ENCODE assay signal across 26 cellular contexts in the genomic region with DNA sequence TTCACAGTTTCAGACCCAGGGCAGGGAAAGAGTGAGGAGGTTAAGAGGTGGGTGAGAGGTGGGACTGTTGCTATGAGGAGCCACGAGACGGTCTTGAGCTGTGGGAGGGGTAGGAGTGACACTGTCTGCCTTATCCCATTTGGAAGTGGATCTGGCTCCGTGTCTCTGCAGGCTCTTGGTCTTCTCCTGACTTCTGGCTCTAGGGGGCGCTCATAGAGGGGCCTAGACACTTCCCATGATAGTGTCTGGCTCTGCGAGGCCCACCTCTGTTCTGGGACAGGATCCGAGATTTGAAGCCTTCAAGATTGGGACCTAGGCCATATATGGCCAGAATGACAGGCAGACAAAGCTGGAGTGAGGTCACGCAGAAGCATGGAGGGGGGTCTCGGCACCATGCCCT.
DNase-seq lines count a peak whose midpoint lies in the region; FAIRE-seq and TF ChIP-seq lines count a peak whose summit lies in the region.
"Had no signal": no experiment of that assay in that cellular context is flagged by ENCODE, and none has a peak within 500 bp of the region (broad histone marks: within the 10 kb centered on the region; RNA-seq: fewer than 3 reads in every experiment).

No MANE protein-coding gene starts in this region.

- no peak for FAIRE-seq in D721Med (lab: Jason Lieb, UNC)
- FAIRE-seq: astrocyte, pancreas had no signal

- H3K4me3 Mint-ChIP-seq in glutamatergic neuron (ENCODE audit: unreplicated experiment), result no peak overlapping the region
- H3K4me3 Mint-ChIP-seq in activated CD4-positive, alpha-beta memory T cell treated with anti-CD3 and anti-CD28 coated beads, Interleukin-2, amount 10 ng/mL, durations not matched to agents 7 days and 5 days, result no peak overlapping the region
- H3K4me3 Mint-ChIP-seq in CD4-positive, alpha-beta memory T cell, result no peak overlapping the region
- H3K4me3 Mint-ChIP-seq: activated CD8-positive, alpha-beta T cell treated with anti-CD3 and anti-CD28 coated beads, Interleukin-2, amount 10 ng/mL, durations not matched to agents 7 days and 5 days; CD8-positive, alpha-beta memory T cell; natural killer cell; stimulated activated effector memory CD8-positive, alpha-beta T cell treated with anti-CD3 and anti-CD28 coated beads, Interleukin-12 subunit alpha, Interleukin-12 subunit beta, amount 100 ng/mL, for 72 hours; T-helper 2 cell treated with Interferon-gamma antibody and Interleukin-4, amounts not matched to agents 5 μg/mL and 100 μg/mL, for 36 hours had no signal

- no peak overlapping the region for H3K4me3 ChIP-seq in OCI-LY1 (ENCODE audit: low read depth, low read length, poor library complexity, severe bottlenecking)
- H3K4me3 ChIP-seq in CD4-positive, alpha-beta memory T cell (ENCODE audit: low read length in 2 of 2), result no peak overlapping the region
- H3K4me3 ChIP-seq: gastroesophageal sphincter, pancreas, thoracic aorta had no signal

- H4K20me1 ChIP-seq in OCI-LY1 (ENCODE audit: insufficient read depth, low read length), result no peaks in the 10 kb centered on the region

- H3K9me3 Mint-ChIP-seq in glutamatergic neuron (ENCODE audit: unreplicated experiment), result peaks cover 8% of the 10 kb centered on the region
- H3K9me3 Mint-ChIP-seq in activated CD4-positive, alpha-beta memory T cell treated with anti-CD3 and anti-CD28 coated beads, Interleukin-2, amount 10 ng/mL, durations not matched to agents 7 days and 5 days, result peaks cover 4% of the 10 kb centered on the region
- peaks cover 4 to 23% (median 13%) of the 10 kb centered on the region in 8 donors for H3K9me3 Mint-ChIP-seq in CD4-positive, alpha-beta memory T cell

- peaks cover 6% of the 10 kb centered on the region; the same call in 1 of the 2 replicates for H3K9me3 ChIP-seq in OCI-LY1 (ENCODE audit: low read length)
- H3K9me3 ChIP-seq in CD4-positive, alpha-beta memory T cell (ENCODE audit: control insufficient read depth in 1 of 2, low read length in 2 of 2), result no peaks in the 10 kb centered on the region
- H3K9me3 ChIP-seq: pancreas had no signal

- H3K79me2 ChIP-seq in OCI-LY1 (ENCODE audit: insufficient read depth, low read length), result no peaks in the 10 kb centered on the region

- peaks cover 16% of the 10 kb centered on the region for H3K36me3 Mint-ChIP-seq in glutamatergic neuron (ENCODE audit: unreplicated experiment)
- no peaks in the 10 kb centered on the region for H3K36me3 Mint-ChIP-seq in activated CD4-positive, alpha-beta memory T cell treated with anti-CD3 and anti-CD28 coated beads, Interleukin-2, amount 10 ng/mL, durations not matched to agents 7 days and 5 days (ENCODE audit: low read depth)
- no peaks in the 10 kb centered on the region for H3K36me3 Mint-ChIP-seq in CD4-positive, alpha-beta memory T cell
- H3K36me3 Mint-ChIP-seq: CD8-positive, alpha-beta memory T cell; stimulated activated effector memory CD8-positive, alpha-beta T cell treated with anti-CD3 and anti-CD28 coated beads, Interleukin-12 subunit alpha, Interleukin-12 subunit beta, amount 100 ng/mL, for 72 hours had no signal

- no peaks in the 10 kb centered on the region for H3K4me1 ChIP-seq in OCI-LY1 (ENCODE audit: insufficient read depth, low read length, severe bottlenecking)
- no peaks in the 10 kb centered on the region for H3K4me1 ChIP-seq in CD4-positive, alpha-beta memory T cell (ENCODE audit: insufficient read depth, low read length)
- H3K4me1 ChIP-seq: gastroesophageal sphincter, pancreas had no signal

- no peaks in the 10 kb centered on the region for H3K9me2 ChIP-seq in OCI-LY1 (ENCODE audit: low read depth, low read length)

- no peaks in the 10 kb centered on the region for H3K36me3 ChIP-seq in OCI-LY1 (ENCODE audit: insufficient read depth, low read length)
- H3K36me3 ChIP-seq in CD4-positive, alpha-beta memory T cell (ENCODE audit: insufficient read depth, low read length), result no peaks in the 10 kb centered on the region
- H3K36me3 ChIP-seq: gastroesophageal sphincter, pancreas, thoracic aorta had no signal

- CTCF ChIA-PET in activated CD4-positive, alpha-beta memory T cell treated with anti-CD3 and anti-CD28 coated beads, Interleukin-2, amount 10 ng/mL, durations not matched to agents 7 days and 5 days (lab: Charles Lee), result no interaction called here
- CTCF ChIA-PET in CD4-positive, alpha-beta memory T cell (lab: Charles Lee; ENCODE audit: partially characterized antibody), result interaction anchor here (1.4 kb wide), 1 partner anchor 9 kb away, joined by 4 read pairs; no protein-coding TSS in a partner anchor

- no peaks in the 10 kb centered on the region for H3F3A ChIP-seq in OCI-LY1 (ENCODE audit: insufficient read depth, low read length)

- no peaks in the 10 kb centered on the region for H3K4me1 Mint-ChIP-seq in glutamatergic neuron (ENCODE audit: low read depth, unreplicated experiment)
- H3K4me1 Mint-ChIP-seq in activated CD4-positive, alpha-beta memory T cell treated with anti-CD3 and anti-CD28 coated beads, Interleukin-2, amount 10 ng/mL, durations not matched to agents 7 days and 5 days, result no peaks in the 10 kb centered on the region
- no peaks in the 10 kb centered on the region for H3K4me1 Mint-ChIP-seq in CD4-positive, alpha-beta memory T cell
- H3K4me1 Mint-ChIP-seq: CD8-positive, alpha-beta memory T cell; natural killer cell; stimulated activated effector memory CD8-positive, alpha-beta T cell treated with anti-CD3 and anti-CD28 coated beads, Interleukin-12 subunit alpha, Interleukin-12 subunit beta, amount 100 ng/mL, for 72 hours had no signal

- no peak overlapping the region for H3K9ac ChIP-seq in OCI-LY1 (ENCODE audit: low read length)

- no peak overlapping the region for H3K27ac ChIP-seq in OCI-LY1 (ENCODE audit: low read depth, low read length, poor library complexity, severe bottlenecking)
- H3K27ac ChIP-seq in CD4-positive, alpha-beta memory T cell (ENCODE audit: low read depth, low read length), result no peak overlapping the region
- H3K27ac ChIP-seq: gastroesophageal sphincter, pancreas, thoracic aorta had no signal

- no peaks in the 10 kb centered on the region for H3K27me3 ChIP-seq in OCI-LY1 (ENCODE audit: insufficient read depth, low read length)
- H3K27me3 ChIP-seq in CD4-positive, alpha-beta memory T cell (ENCODE audit: insufficient read depth, low read length), result no peaks in the 10 kb centered on the region
- H3K27me3 ChIP-seq: pancreas had no signal

- H2AFZ ChIP-seq in OCI-LY1 (ENCODE audit: low read length), result no peak overlapping the region

- H3K4me2 ChIP-seq in OCI-LY1 (ENCODE audit: low read length), result no peak overlapping the region

- POLR2A ChIA-PET in activated CD4-positive, alpha-beta memory T cell treated with anti-CD3 and anti-CD28 coated beads, Interleukin-2, amount 10 ng/mL, durations not matched to agents 7 days and 5 days (lab: Charles Lee), result no interaction called here
- POLR2A ChIA-PET in CD4-positive, alpha-beta memory T cell (lab: Charles Lee; ENCODE audit: partially characterized antibody), result no interaction called here

- TF ChIP-seq CTCF in D721Med (IDR thresholded peaks at IDR 0.05; ENCODE audit: insufficient read depth, missing control alignments), result peak; percentile 31
- peak; percentile 39 for TF ChIP-seq CTCF in GM12873 (IDR thresholded peaks at IDR 0.05; ENCODE audit: insufficient read depth, low read depth, low read length, missing control alignments)
- peak; percentile 38 for TF ChIP-seq CTCF in OCI-LY1 (IDR thresholded peaks at IDR 0.05; ENCODE audit: low read length)
- peak; percentile 25 for TF ChIP-seq CTCF in glutamatergic neuron (IDR thresholded peaks at IDR 0.05; ENCODE audit: partially characterized antibody, unreplicated experiment)

- intact Hi-C loops in CD4-positive, alpha-beta memory T cell (cut with micrococcal nuclease), result no loop called here

- DNase-seq in D721Med (ENCODE audit: insufficient read length, low spot score) (no peak), glutamatergic neuron (no peak), pons (ENCODE audit: low spot score) (no peak), SKM-1 (lab: John Stamatoyannopoulos, UW; ENCODE audit: unreplicated experiment) (no peak)
- DNase-seq in activated CD4-positive, alpha-beta memory T cell treated with anti-CD3 and anti-CD28 coated beads, Interleukin-2, amount 10 ng/mL, durations not matched to agents 7 days and 5 days, result no peak
- DNase-seq in CD4-positive, alpha-beta memory T cell, result no peak
- DNase-seq: activated CD8-positive, alpha-beta T cell treated with anti-CD3 and anti-CD28 coated beads, Interleukin-2, amount 10 ng/mL, durations not matched to agents 7 days and 5 days; activated naive CD4-positive, alpha-beta T cell treated with anti-CD3 and anti-CD28 coated beads, Interleukin-2, amount 50 U/mL, for 16 hours; activated T-cell treated with anti-CD3 and anti-CD28 coated beads, Interleukin-2, amount 50 U/mL, for 48 hours; CD8-positive, alpha-beta memory T cell; cerebellar nuclear complex; DMS79 treated with DMSO at 0.1 percent for 48 hours; effector CD4-positive, alpha-beta T cell; KG1; left colon; MV-4-11; natural killer cell; NCI-H187; pancreas had no signal

- no peak overlapping the region for H3K27ac Mint-ChIP-seq in glutamatergic neuron (ENCODE audit: unreplicated experiment)
- no peak overlapping the region for H3K27ac Mint-ChIP-seq in activated CD4-positive, alpha-beta memory T cell treated with anti-CD3 and anti-CD28 coated beads, Interleukin-2, amount 10 ng/mL, durations not matched to agents 7 days and 5 days
- H3K27ac Mint-ChIP-seq in CD4-positive, alpha-beta memory T cell, result no peak overlapping the region
- H3K27ac Mint-ChIP-seq: activated CD8-positive, alpha-beta T cell treated with anti-CD3 and anti-CD28 coated beads, Interleukin-2, amount 10 ng/mL, durations not matched to agents 7 days and 5 days; CD8-positive, alpha-beta memory T cell; natural killer cell; stimulated activated effector memory CD8-positive, alpha-beta T cell treated with anti-CD3 and anti-CD28 coated beads, Interleukin-12 subunit alpha, Interleukin-12 subunit beta, amount 100 ng/mL, for 72 hours; T-helper 2 cell treated with Interferon-gamma antibody and Interleukin-4, amounts not matched to agents 5 μg/mL and 100 μg/mL, for 36 hours had no signal

- H3K27me3 Mint-ChIP-seq in glutamatergic neuron (ENCODE audit: unreplicated experiment), result peaks cover 7% of the 10 kb centered on the region
- H3K27me3 Mint-ChIP-seq in activated CD4-positive, alpha-beta memory T cell treated with anti-CD3 and anti-CD28 coated beads, Interleukin-2, amount 10 ng/mL, durations not matched to agents 7 days and 5 days, result no peaks in the 10 kb centered on the region
- H3K27me3 Mint-ChIP-seq in CD4-positive, alpha-beta memory T cell, result peaks cover 1 to 9% of the 10 kb centered on the region in 2 donors
